In the genomic region with DNA sequence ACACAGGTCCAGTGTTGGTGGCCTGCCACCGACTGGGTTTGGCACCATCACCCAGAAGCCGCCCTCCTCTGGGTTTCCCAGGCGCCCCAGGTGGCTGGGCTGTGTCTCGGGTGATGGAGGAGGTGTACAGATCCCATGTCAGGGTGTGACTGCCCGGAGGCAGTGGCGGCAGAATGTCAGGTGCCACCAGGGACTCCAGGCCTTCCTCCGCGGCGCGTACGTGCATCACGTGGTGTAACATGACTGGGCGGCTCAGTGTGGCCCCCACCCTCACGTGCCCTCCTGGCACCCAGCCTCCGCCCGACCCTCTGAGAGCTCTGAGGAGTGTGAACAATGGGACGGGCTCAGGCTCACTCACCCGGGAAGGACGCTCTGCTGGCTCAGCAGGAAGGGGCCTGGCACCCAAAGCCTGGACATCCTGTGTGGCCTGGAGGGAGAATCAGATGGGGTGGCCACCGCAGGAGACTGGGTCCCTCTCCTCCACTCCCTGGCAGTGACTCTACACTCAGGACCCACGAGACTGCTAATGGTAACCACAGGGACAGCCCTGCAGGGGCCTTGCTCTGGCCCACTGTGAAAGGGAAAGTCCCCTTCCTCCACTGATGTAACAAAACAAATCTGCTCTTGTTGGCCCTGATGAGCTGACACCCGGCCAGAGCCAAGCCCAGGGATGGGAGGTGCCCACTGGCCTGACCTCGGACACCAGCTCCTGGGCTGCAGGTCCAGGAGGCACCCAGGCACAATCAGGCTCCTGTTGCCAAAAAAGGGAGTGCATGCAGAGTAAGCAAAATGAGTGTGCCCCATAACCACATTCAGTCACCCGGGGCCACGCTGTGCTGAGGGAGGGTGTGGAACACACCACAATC, we compare ENCODE assay signal across 11 cellular contexts.
DNase-seq lines count a peak whose midpoint lies in the region; ATAC-seq and TF ChIP-seq lines count a peak whose summit lies in the region.
"Had no signal": no experiment of that assay in that cellular context is flagged by ENCODE, and none has a peak within 500 bp of the region (broad histone marks: within the 10 kb centered on the region; RNA-seq: fewer than 3 reads in every experiment).

No MANE protein-coding gene starts in this region.

- H3K9me3 ChIP-seq in lung (ENCODE audit: control insufficient read depth in 2 of 2, insufficient read depth in 1 of 2, low read length in 1 of 2): no peaks in the 10 kb centered on the region
- no peaks in the 10 kb centered on the region for H3K9me3 ChIP-seq in SK-N-SH

- H3F3A ChIP-seq in SK-N-SH (replicated peaks; ENCODE audit: insufficient read depth): no peaks in the 10 kb centered on the region

- H3K4me2 ChIP-seq in SK-N-SH: no peak overlapping the region

- H3K27ac ChIP-seq in lung (ENCODE audit: low read depth in 1 of 2, low read length in 1 of 2) (peak overlapping the region; percentile 58 to 73), SK-N-SH (ENCODE audit: low read depth in 2 of 2, low read length in 1 of 2) (no peak overlapping the region)

- no peaks in the 10 kb centered on the region for H3K9me3 Mint-ChIP-seq in activated B cell treated with CpG ODN at 0.5 μM for 24 hours
- H3K9me3 Mint-ChIP-seq: activated naive CD4-positive, alpha-beta T cell treated with anti-CD3 and anti-CD28 coated beads, Interleukin-2, amount 50 U/mL, for 72 hours; dendritic cell treated with granulocyte-macrophage colony-stimulating factor and Interleukin-4, amounts not matched to agents 40 ng/mL and 50 ng/mL, for 4 days; mesothelial cell of epicardium had no signal

- H3K27me3 Mint-ChIP-seq in activated B cell treated with CpG ODN at 0.5 μM for 24 hours: no peaks in the 10 kb centered on the region
- H3K27me3 Mint-ChIP-seq: dendritic cell treated with granulocyte-macrophage colony-stimulating factor and Interleukin-4, amounts not matched to agents 40 ng/mL and 50 ng/mL, for 4 days had no signal

- in situ Hi-C loops in ACHN (cut with HindIII; ENCODE audit: low pct_ligation_motif_present, low pct_unique_long_range_greater_than_20kb, low sequenced_read_pairs): no loop called here

- TF ChIP-seq CTCF in activated B cell treated with CpG ODN at 0.5 μM for 24 hours (IDR thresholded peaks at IDR 0.05): no peak
- no peak for TF ChIP-seq CTCF in lung (IDR thresholded peaks at IDR 0.05; ENCODE audit: control extremely low read depth, extremely low read depth)
- TF ChIP-seq CTCF in SK-N-SH (IDR thresholded peaks at IDR 0.05): no peak

- intact Hi-C loops in activated B cell treated with CpG ODN at 0.5 μM for 24 hours (cut with micrococcal nuclease): no loop called here

- CTCF ChIA-PET in activated B cell treated with CpG ODN at 0.5 μM for 24 hours (lab: Charles Lee) (no interaction called here), SK-N-SH (lab: Yijun Ruan, JAX) (interaction anchor here (2.6 kb wide), 1 partner anchor 47 kb away, joined by 8 read pairs; no protein-coding TSS in a partner anchor)

- no peak overlapping the region for H3K4me3 Mint-ChIP-seq in activated B cell treated with CpG ODN at 0.5 μM for 24 hours
- H3K4me3 Mint-ChIP-seq: dendritic cell treated with granulocyte-macrophage colony-stimulating factor and Interleukin-4, amounts not matched to agents 40 ng/mL and 50 ng/mL, for 4 days; mesothelial cell of epicardium had no signal

- no peak overlapping the region for H3K4me3 ChIP-seq in lung
- no peak overlapping the region for H3K4me3 ChIP-seq in SK-N-SH (ENCODE audit: low read depth in 2 of 2, low read length in 1 of 2)

- peaks cover 0 to 11% of the 10 kb centered on the region in 2 donors for H3K4me1 ChIP-seq in lung (ENCODE audit: control insufficient read depth in 2 of 2, insufficient read depth in 2 of 2, low read length in 2 of 2)
- peaks cover 0 to 4% of the 10 kb centered on the region in 2 experiments; a peak in 1 of 4 replicates for H3K4me1 ChIP-seq in SK-N-SH (ENCODE audit: control insufficient read depth in 1 of 2, insufficient read depth in 2 of 2, low read depth in 1 of 2, low read length in 1 of 2)

- no peak overlapping the region for H3K9ac ChIP-seq in SK-N-SH

- peak; percentile 52 for ATAC-seq in HG03280 (IDR thresholded peaks at IDR 0.05; ENCODE audit: unreplicated experiment)
- ATAC-seq in activated B cell treated with CpG ODN at 0.5 μM for 24 hours (ENCODE audit: low read depth): peak; percentile 85
- no peak for ATAC-seq in lung (ENCODE audit: insufficient read depth, low FRiP score)
- no peak for ATAC-seq in GM21381 (IDR thresholded peaks at IDR 0.05; ENCODE audit: unreplicated experiment)

- H2AFZ ChIP-seq in SK-N-SH (ENCODE audit: low read depth): no peak overlapping the region

- WGBS in lung, 2 donors: 60 to 79% methylated on average over 25 of the region's 25 CpGs
- 87% methylated on average over 19 of the region's 25 CpGs for WGBS in SK-N-SH (ENCODE audit: low lambda C conversion rate)

- H3K79me2 ChIP-seq in SK-N-SH (ENCODE audit: insufficient read depth): no peaks in the 10 kb centered on the region

- no peaks in the 10 kb centered on the region for H3K9me2 ChIP-seq in SK-N-SH

- no peak for TF ChIP-seq EP300 in SK-N-SH (IDR thresholded peaks at IDR 0.05; ENCODE audit: borderline replicate concordance in 1 of 2, low read depth in 1 of 2, low read length in 1 of 2)

- peaks cover 16% of the 10 kb centered on the region for H3K4me1 Mint-ChIP-seq in activated B cell treated with CpG ODN at 0.5 μM for 24 hours
- H3K4me1 Mint-ChIP-seq: mesothelial cell of epicardium had no signal

- TF ChIP-seq RAD21 in SK-N-SH (IDR thresholded peaks at IDR 0.05; ENCODE audit: low read length): no peak

- DNase-seq in ACHN: peak; percentile 28
- no peak for DNase-seq in activated B cell treated with CpG ODN at 0.5 μM for 24 hours
- no peak for DNase-seq in lung (ENCODE audit: low spot score)
- no peak for DNase-seq in NK-92 (lab: John Stamatoyannopoulos, UW; ENCODE audit: unreplicated experiment)
- DNase-seq in DMS114 treated with DMSO at 0.1 percent for 48 hours (lab: John Stamatoyannopoulos, UW; ENCODE audit: unreplicated experiment): no peak
- DNase-seq in SK-N-SH: no peak

- POLR2A ChIA-PET in activated B cell treated with CpG ODN at 0.5 μM for 24 hours (lab: Charles Lee) (no interaction called here), SK-N-SH (lab: Yijun Ruan, JAX) (no interaction called here)

- no peaks in the 10 kb centered on the region for H3K27me3 ChIP-seq in lung (ENCODE audit: control insufficient read depth, insufficient read depth)
- no peaks in the 10 kb centered on the region for H3K27me3 ChIP-seq in SK-N-SH (ENCODE audit: insufficient read depth)

- peaks cover 24% of the 10 kb centered on the region for H3K36me3 Mint-ChIP-seq in activated B cell treated with CpG ODN at 0.5 μM for 24 hours (ENCODE audit: low read depth)
- H3K36me3 Mint-ChIP-seq: mesothelial cell of epicardium had no signal

- H3K36me3 ChIP-seq in lung (ENCODE audit: control insufficient read depth in 2 of 2, insufficient read depth in 2 of 2, low read length in 2 of 2): no peaks in the 10 kb centered on the region
- no peaks in the 10 kb centered on the region for H3K36me3 ChIP-seq in SK-N-SH (replicated peaks in 1 of 2; ENCODE audit: control insufficient read depth in 1 of 2, insufficient read depth in 2 of 2, low read length in 1 of 2)

- H4K20me1 ChIP-seq in SK-N-SH (ENCODE audit: insufficient read depth): no peaks in the 10 kb centered on the region

- no peak overlapping the region for H3K27ac Mint-ChIP-seq in activated B cell treated with CpG ODN at 0.5 μM for 24 hours
- H3K27ac Mint-ChIP-seq: dendritic cell treated with granulocyte-macrophage colony-stimulating factor and Interleukin-4, amounts not matched to agents 40 ng/mL and 50 ng/mL, for 4 days; mesothelial cell of epicardium had no signal

TF ChIP-seq in SK-N-SH, 30 proteins besides CTCF, POLR2A, EP300 and RAD21:
- TF ChIP-seq RXRA (IDR thresholded peaks at IDR 0.05; ENCODE audit: borderline replicate concordance, low read depth) (no peak), FOSL2 (IDR thresholded peaks at IDR 0.05; ENCODE audit: borderline replicate concordance, low read depth) (no peak), JUND (IDR thresholded peaks at IDR 0.05) (no peak), NRF1 (IDR thresholded peaks at IDR 0.05; ENCODE audit: low read depth, low read length) (no peak), SMC3 (IDR thresholded peaks at IDR 0.05; ENCODE audit: low read depth, low read length) (no peak), TEAD4 (IDR thresholded peaks at IDR 0.05; ENCODE audit: borderline replicate concordance, insufficient read depth) (no peak)

Comparison
In these comparisons a context has a peak if more than half of its experiments do, and no peak if none do; other contexts are left out.
1. ATAC-seq: peak in HG03280 (single experiment) and activated B cell treated with CpG ODN at 0.5 μM for 24 hours (single experiment); none in lung (single experiment) and GM21381 (single experiment).
2. H3K27ac ChIP-seq: peak in lung (2 of 2); none in SK-N-SH (0 of 2).